Comparison of ENCODE assay signal across 8 cellular contexts in genomic region chr11:111601636-111601978, GRCh38. TPM values are rescaled to one million over a fixed set of nuclear protein-coding genes. Genes with fewer than 3 reads are reported as not detected.
DNase-seq lines count a peak whose midpoint lies in the region; ATAC-seq and TF ChIP-seq lines count a peak whose summit lies in the region.

No MANE protein-coding gene starts in this region.

- no peaks in the 10 kb centered on the region for H3K9me3 Mint-ChIP-seq in HFFc6
- H3K9me3 Mint-ChIP-seq in activated T-helper 1 cell treated with anti-CD3 and anti-CD28 coated beads, Interleukin-12 subunit alpha, Interleukin-12 subunit beta, Interleukin-2, Interleukin-4 antibody, amounts not matched to agents 30 ng/mL and 10 ng/mL and 1 ng/mL, durations not matched to agents 14 hours and 24 hours and 36 hours: no peaks in the 10 kb centered on the region
- H3K9me3 Mint-ChIP-seq in stimulated activated naive B cell treated with anti-CD40 and anti-IgM and Interleukin-4, amounts not matched to agents 10 μg/mL and 1 μg/mL and 100 μg/mL, for 72 hours: no peaks in the 10 kb centered on the region

- DNase-seq in HFFc6 (no peak), left lobe of liver (ENCODE audit: low spot score) (no peak), cerebellar nuclear complex (lab: John Stamatoyannopoulos, UW) (no peak), anterior cingulate cortex (lab: John Stamatoyannopoulos, UW) (no peak)
- DNase-seq in activated T-helper 1 cell treated with anti-CD3 and anti-CD28 coated beads, Interleukin-12 subunit alpha, Interleukin-12 subunit beta, Interleukin-2, Interleukin-4 antibody, amounts not matched to agents 30 ng/mL and 10 ng/mL and 1 ng/mL, durations not matched to agents 14 hours and 24 hours and 36 hours (ENCODE audit: low spot score): no peak
- DNase-seq in stimulated activated naive B cell treated with anti-CD40 and anti-IgM and Interleukin-4, amounts not matched to agents 10 μg/mL and 1 μg/mL and 100 μg/mL, for 72 hours: no peak

- H3K4me1 Mint-ChIP-seq in HFFc6 (ENCODE audit: low read depth): peaks cover 49% of the 10 kb centered on the region
- H3K4me1 Mint-ChIP-seq in activated T-helper 1 cell treated with anti-CD3 and anti-CD28 coated beads, Interleukin-12 subunit alpha, Interleukin-12 subunit beta, Interleukin-2, Interleukin-4 antibody, amounts not matched to agents 30 ng/mL and 10 ng/mL and 1 ng/mL, durations not matched to agents 14 hours and 24 hours and 36 hours (ENCODE audit: low read depth): peaks cover 44% of the 10 kb centered on the region
- peaks cover 16 to 28% of the 10 kb centered on the region in 2 donors for H3K4me1 Mint-ChIP-seq in stimulated activated naive B cell treated with anti-CD40 and anti-IgM and Interleukin-4, amounts not matched to agents 10 μg/mL and 1 μg/mL and 100 μg/mL, for 72 hours

- peak overlapping the region; percentile 26; the same call in 1 of the 2 replicates for H3K4me3 ChIP-seq in iPS-18c (ENCODE audit: insufficient read depth, low read depth, low read length)

- ATAC-seq in stimulated activated naive B cell treated with anti-CD40 and anti-IgM and Interleukin-4, amounts not matched to agents 10 μg/mL and 1 μg/mL and 100 μg/mL, for 72 hours (replicated peaks): no peak
- ATAC-seq in left lobe of liver (no peak), HG03135 (IDR thresholded peaks at IDR 0.05; ENCODE audit: unreplicated experiment) (no peak)

- H3K4me3 Mint-ChIP-seq in HFFc6: peak overlapping the region; percentile 91
- peak overlapping the region; percentile 85 for H3K4me3 Mint-ChIP-seq in activated T-helper 1 cell treated with anti-CD3 and anti-CD28 coated beads, Interleukin-12 subunit alpha, Interleukin-12 subunit beta, Interleukin-2, Interleukin-4 antibody, amounts not matched to agents 30 ng/mL and 10 ng/mL and 1 ng/mL, durations not matched to agents 14 hours and 24 hours and 36 hours
- peak overlapping the region; percentile 87 for H3K4me3 Mint-ChIP-seq in stimulated activated naive B cell treated with anti-CD40 and anti-IgM and Interleukin-4, amounts not matched to agents 10 μg/mL and 1 μg/mL and 100 μg/mL, for 72 hours

- H3K27ac Mint-ChIP-seq in HFFc6: peak overlapping the region; percentile 87
- peak overlapping the region; percentile 91 for H3K27ac Mint-ChIP-seq in activated T-helper 1 cell treated with anti-CD3 and anti-CD28 coated beads, Interleukin-12 subunit alpha, Interleukin-12 subunit beta, Interleukin-2, Interleukin-4 antibody, amounts not matched to agents 30 ng/mL and 10 ng/mL and 1 ng/mL, durations not matched to agents 14 hours and 24 hours and 36 hours
- peak overlapping the region; percentile 93 for H3K27ac Mint-ChIP-seq in stimulated activated naive B cell treated with anti-CD40 and anti-IgM and Interleukin-4, amounts not matched to agents 10 μg/mL and 1 μg/mL and 100 μg/mL, for 72 hours

- no peaks in the 10 kb centered on the region for H3K9me3 ChIP-seq in iPS-18c (ENCODE audit: control insufficient read depth, insufficient read depth, low read length)

- no peak for TF ChIP-seq CTCF in HFFc6 (IDR thresholded peaks at IDR 0.05)

- no peaks in the 10 kb centered on the region for H3K27me3 Mint-ChIP-seq in HFFc6 (ENCODE audit: insufficient read depth)
- no peaks in the 10 kb centered on the region for H3K27me3 Mint-ChIP-seq in activated T-helper 1 cell treated with anti-CD3 and anti-CD28 coated beads, Interleukin-12 subunit alpha, Interleukin-12 subunit beta, Interleukin-2, Interleukin-4 antibody, amounts not matched to agents 30 ng/mL and 10 ng/mL and 1 ng/mL, durations not matched to agents 14 hours and 24 hours and 36 hours (ENCODE audit: insufficient read depth)
- no peaks in the 10 kb centered on the region for H3K27me3 Mint-ChIP-seq in stimulated activated naive B cell treated with anti-CD40 and anti-IgM and Interleukin-4, amounts not matched to agents 10 μg/mL and 1 μg/mL and 100 μg/mL, for 72 hours

- H3K36me3 Mint-ChIP-seq in HFFc6 (ENCODE audit: low read depth): peaks cover 4% of the 10 kb centered on the region; the same call in 1 of the 2 replicates
- peaks cover 2% of the 10 kb centered on the region for H3K36me3 Mint-ChIP-seq in activated T-helper 1 cell treated with anti-CD3 and anti-CD28 coated beads, Interleukin-12 subunit alpha, Interleukin-12 subunit beta, Interleukin-2, Interleukin-4 antibody, amounts not matched to agents 30 ng/mL and 10 ng/mL and 1 ng/mL, durations not matched to agents 14 hours and 24 hours and 36 hours (ENCODE audit: low read depth)
- H3K36me3 Mint-ChIP-seq in stimulated activated naive B cell treated with anti-CD40 and anti-IgM and Interleukin-4, amounts not matched to agents 10 μg/mL and 1 μg/mL and 100 μg/mL, for 72 hours: no peaks in the 10 kb centered on the region

- intact Hi-C loops in activated T-helper 1 cell treated with anti-CD3 and anti-CD28 coated beads, Interleukin-12 subunit alpha, Interleukin-12 subunit beta, Interleukin-2, Interleukin-4 antibody, amounts not matched to agents 30 ng/mL and 10 ng/mL and 1 ng/mL, durations not matched to agents 14 hours and 24 hours and 36 hours (cut with micrococcal nuclease): loop anchor here (2.0 to 5.0 kb wide), 6 partner anchors 37 to 626 kb away; partner anchors contain the start of genes POU2AF1, PTS, SDHD and TIMM8B

RNA-seq across cellular contexts. Expression of gene SIK2, which starts 0.6 kb away (rescaled TPM):
- total RNA-seq in HFFc6 (2021; fragmentation: NEBNext Ultra II Directional; extraction: Animal tissue kit (Norgen Biotek cat#: 25700)): 10 to 100 TPM; 15.4 to 25.5 (median 18.0) TPM
- total RNA-seq in activated T-helper 1 cell treated with anti-CD3 and anti-CD28 coated beads, Interleukin-12 subunit alpha, Interleukin-12 subunit beta, Interleukin-2, Interleukin-4 antibody, amounts not matched to agents 30 ng/mL and 10 ng/mL and 1 ng/mL, durations not matched to agents 14 hours and 24 hours and 36 hours: 8.4 and 10.0 TPM in 2 replicates
- 23.7 TPM for total RNA-seq in left lobe of liver
